In the genomic region with DNA sequence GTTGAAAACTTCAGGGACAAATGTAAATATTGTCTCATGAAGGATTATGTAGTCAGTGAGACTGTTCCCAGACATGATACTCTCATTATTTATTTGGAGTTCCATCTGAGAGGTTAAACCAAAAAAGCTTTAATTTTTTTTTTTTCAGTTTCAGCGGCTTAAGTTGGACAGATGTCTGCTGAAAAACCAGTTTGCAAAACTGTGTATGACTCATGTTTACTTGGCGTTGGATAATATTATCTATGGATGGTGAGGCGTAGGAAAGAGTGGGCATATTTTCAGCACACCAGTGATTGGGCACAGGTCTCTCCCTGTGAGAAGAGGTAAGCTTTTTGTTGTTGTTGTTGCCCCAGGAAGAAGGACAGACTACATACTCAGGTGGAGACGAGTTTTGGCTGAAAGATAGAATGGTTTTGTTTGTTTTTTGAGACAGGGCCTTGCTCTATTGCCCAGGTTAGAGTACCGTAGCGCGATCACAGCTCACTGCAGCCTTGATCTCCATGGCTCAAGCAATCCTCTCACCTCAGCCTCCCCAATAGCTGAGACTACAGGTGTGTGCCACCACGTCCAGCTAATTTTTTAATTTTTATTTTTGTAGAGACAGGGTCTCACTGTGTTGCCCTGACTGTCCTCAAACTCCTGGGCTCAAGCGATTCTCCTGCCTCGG, we compare ENCODE assay signal across 11 cellular contexts. TPM values are rescaled to one million over a fixed set of nuclear protein-coding genes. Genes with fewer than 3 reads are reported as not detected.
DNase-seq lines count a peak whose midpoint lies in the region; TF ChIP-seq lines count a peak whose summit lies in the region.
"Had no signal": no experiment of that assay in that cellular context is flagged by ENCODE, and none has a peak within 500 bp of the region (broad histone marks: within the 10 kb centered on the region; RNA-seq: fewer than 3 reads in every experiment).

No MANE protein-coding gene starts in this region.

- H4K8ac ChIP-seq in mesenchymal stem cell (ENCODE audit: low read length) = no peak overlapping the region

- no peak overlapping the region for H3K4me3 ChIP-seq in cardiac fibroblast (replicated peaks in 1 of 2; ENCODE audit: low read depth in 2 of 2, low read length in 2 of 2)
- peak overlapping the region in 1 of 2 experiments; percentile 1 for H3K4me3 ChIP-seq in mesenchymal stem cell (ENCODE audit: insufficient read depth in 1 of 2, low read depth in 1 of 2, low read length in 2 of 2)

- H2BK15ac ChIP-seq in mesenchymal stem cell (ENCODE audit: low read depth, poor library complexity, severe bottlenecking) = no peak overlapping the region

- no peaks in the 10 kb centered on the region for H3K27me3 ChIP-seq in mesenchymal stem cell (ENCODE audit: control insufficient read depth in 1 of 2, insufficient read depth in 1 of 2, low read length in 2 of 2)

- 64% methylated on average over 10 of the region's 10 CpGs for WGBS in mesenchymal stem cell

- no peak overlapping the region for H2AK5ac ChIP-seq in mesenchymal stem cell (ENCODE audit: low read length, severe bottlenecking)

- DNase-seq in Caki2 (ENCODE audit: low read depth) = peak; percentile 49
- DNase-seq in NCI-H1694 treated with DMSO at 0.1 percent for 48 hours (lab: John Stamatoyannopoulos, UW) = peak; percentile 71
- peak; percentile 58 to 64 for DNase-seq in cardiac fibroblast (ENCODE audit: low read depth in 2 of 2)
- DNase-seq in mesenchymal stem cell = peak; percentile 58
- DNase-seq in midbrain (lab: John Stamatoyannopoulos, UW) = no peak
- DNase-seq in nephron progenitor cell = no peak
- no peak for DNase-seq in activated naive CD4-positive, alpha-beta T cell (lab: John Stamatoyannopoulos, UW)
- DNase-seq in COLO829 (ENCODE audit: low spot score) = no peak
- DNase-seq: mesendoderm had no signal

- H3K4me2 ChIP-seq in mesenchymal stem cell (ENCODE audit: low read length, poor library complexity, severe bottlenecking) = no peak overlapping the region

- no peaks in the 10 kb centered on the region for H3K9me3 ChIP-seq in mesenchymal stem cell (ENCODE audit: control insufficient read depth, low read length)

- no peak overlapping the region for H3K23ac ChIP-seq in mesenchymal stem cell (ENCODE audit: low read length in 2 of 2)

- H2BK12ac ChIP-seq in mesenchymal stem cell (ENCODE audit: low read length in 2 of 2) = no peak overlapping the region

- H3K9ac ChIP-seq in mesenchymal stem cell (ENCODE audit: low read length) = peak overlapping the region; percentile 43

- H3K4ac ChIP-seq in mesenchymal stem cell (ENCODE audit: low read depth in 1 of 2, low read length in 2 of 2) = no peak overlapping the region

- H3K9me3 Mint-ChIP-seq in nephron progenitor cell = no peaks in the 10 kb centered on the region
- H3K9me3 Mint-ChIP-seq: T-helper 2 cell treated with Interferon-gamma antibody and Interleukin-4, amounts not matched to agents 5 μg/mL and 100 μg/mL, for 36 hours had no signal

- H2BK120ac ChIP-seq in mesenchymal stem cell (ENCODE audit: low read depth, low read length) = no peak overlapping the region

- no peak overlapping the region for H4K91ac ChIP-seq in mesenchymal stem cell (ENCODE audit: low read length)

- no peak overlapping the region for H3K27ac Mint-ChIP-seq in nephron progenitor cell
- H3K27ac Mint-ChIP-seq: B cell; T-helper 2 cell treated with Interferon-gamma antibody and Interleukin-4, amounts not matched to agents 5 μg/mL and 100 μg/mL, for 36 hours had no signal

- no peak overlapping the region for H2BK5ac ChIP-seq in mesenchymal stem cell (ENCODE audit: low read depth, low read length, poor library complexity, severe bottlenecking)

- H3K27ac ChIP-seq in mesenchymal stem cell (ENCODE audit: low read length, poor library complexity, severe bottlenecking) = no peak overlapping the region

- no peak overlapping the region for H3K18ac ChIP-seq in mesenchymal stem cell (ENCODE audit: low read depth in 1 of 2, low read length in 2 of 2)

- H3K4me1 ChIP-seq in mesenchymal stem cell (ENCODE audit: control insufficient read depth, insufficient read depth, low read depth, low read length) = peaks cover 1% of the 10 kb centered on the region

- H3K27me3 Mint-ChIP-seq in nephron progenitor cell (ENCODE audit: low read depth, poor library complexity) = peaks cover 4% of the 10 kb centered on the region
- H3K27me3 Mint-ChIP-seq: B cell had no signal

- H3K36me3 ChIP-seq in mesenchymal stem cell (ENCODE audit: control insufficient read depth in 1 of 2, insufficient read depth in 2 of 2, low read depth in 1 of 2, low read length in 2 of 2) = no peaks in the 10 kb centered on the region

- H2AFZ ChIP-seq in mesenchymal stem cell (ENCODE audit: low read depth, low read length) = no peak overlapping the region

- no peak for TF ChIP-seq CTCF in cardiac fibroblast (IDR thresholded peaks at IDR 0.05; ENCODE audit: low read depth, low read length)
- TF ChIP-seq CTCF in nephron progenitor cell (IDR thresholded peaks at IDR 0.05) = no peak

- H3K14ac ChIP-seq in mesenchymal stem cell (ENCODE audit: low read length in 2 of 2) = no peak overlapping the region

- no peaks in the 10 kb centered on the region for H3K79me1 ChIP-seq in mesenchymal stem cell (replicated peaks; ENCODE audit: low read length, poor library complexity, severe bottlenecking)

- in situ Hi-C loops in Caki2 (cut with HindIII; ENCODE audit: low pct_unique_long_range_greater_than_20kb, low sequenced_read_pairs) = no loop called here

- peaks cover under 1% of the 10 kb centered on the region for H3K36me3 Mint-ChIP-seq in nephron progenitor cell (ENCODE audit: low read depth)

- peaks cover 5% of the 10 kb centered on the region for H3K4me1 Mint-ChIP-seq in nephron progenitor cell

- no peak overlapping the region for H3K4me3 Mint-ChIP-seq in nephron progenitor cell
- H3K4me3 Mint-ChIP-seq: B cell; T-helper 2 cell treated with Interferon-gamma antibody and Interleukin-4, amounts not matched to agents 5 μg/mL and 100 μg/mL, for 36 hours had no signal

RNA-seq across cellular contexts. Expression of a gene that starts 16.4 kb away (rescaled TPM):
- total RNA-seq in Caki2 (2014; rRNA removed; shearing (Covaris generic); ENCODE audit: low replicate concordance) = 3,725 and 3,998 TPM in 2 replicates
- polyA plus RNA-seq in mesenchymal stem cell (2013, experiment 1 of 2) = 2,051 TPM
- 2,053 TPM for polyA plus RNA-seq in mesenchymal stem cell (2013, experiment 2 of 2)

Comparison
In these comparisons a context has a peak if more than half of its experiments do, and no peak if none do; other contexts are left out.
1. DNase-seq: peak in Caki2 (single experiment), NCI-H1694 treated with DMSO at 0.1 percent for 48 hours (single experiment), cardiac fibroblast (2 of 2) and mesenchymal stem cell (single experiment); none in midbrain (single experiment), nephron progenitor cell (single experiment), activated naive CD4-positive, alpha-beta T cell (0 of 4) and COLO829 (single experiment).